ENCODE assay signal across 23 cellular contexts in genomic region chr2:70388128-70388527, GRCh38.
DNase-seq lines count a peak whose midpoint lies in the region; ATAC-seq and TF ChIP-seq lines count a peak whose summit lies in the region.
"Had no signal": no experiment of that assay in that cellular context is flagged by ENCODE, and none has a peak within 500 bp of the region (broad histone marks: within the 10 kb centered on the region; RNA-seq: fewer than 3 reads in every experiment).

No MANE protein-coding gene starts in this region.

- ATAC-seq in HG03439 (IDR thresholded peaks at IDR 0.05; ENCODE audit: unreplicated experiment) (no peak), GM18502 (IDR thresholded peaks at IDR 0.05; ENCODE audit: poor library complexity, unreplicated experiment) (no peak), GM18909 (IDR thresholded peaks at IDR 0.05; ENCODE audit: poor library complexity, unreplicated experiment) (no peak), GM21381 (IDR thresholded peaks at IDR 0.05; ENCODE audit: unreplicated experiment) (no peak)
- ATAC-seq: HepG2, K562 had no signal

- peak; percentile 60 for DNase-seq in HT1080 (ENCODE audit: low read depth)
- DNase-seq in RKO (ENCODE audit: low spot score), result peak; percentile 31
- DNase-seq in epithelial cell of esophagus (ENCODE audit: low read depth), result peak; percentile 98
- DNase-seq: CD4-positive, CD25-positive, alpha-beta regulatory T cell; DMS79; GOT3; HCEC 1CT; NCI-H1092 treated with DMSO at 0.1 percent for 48 hours; NCI-H1436 treated with DMSO at 0.1 percent for 48 hours; NCI-H1930; NCI-H2227 treated with DMSO at 0.1 percent for 48 hours; NCI-H510A; NCI-H748 treated with DMSO at 0.1 percent for 48 hours; NK-92 treated with Interleukin-12 subunit alpha and Interleukin-12 subunit beta, amount 100 ng/mL, for 24 hours; SHP77; SW 1271 had no signal

- TF ChIP-seq CTCF in epithelial cell of esophagus (IDR thresholded peaks at IDR 0.05; ENCODE audit: insufficient read depth, low read depth, low read length, missing control alignments), result no peak

- H3K4me3 ChIP-seq in epithelial cell of esophagus (ENCODE audit: low read length), result no peak overlapping the region
- H3K4me3 ChIP-seq: K562, SK-N-MC had no signal

Comparison
In these comparisons a context has a peak if more than half of its experiments do, and no peak if none do; other contexts are left out.
1. DNase-seq: peak in every context shown above with its lines; median percentile 98 in epithelial cell of esophagus; 60 in HT1080; 31 in RKO.